Comparison of ENCODE assay signal across 8 cellular contexts in the genomic region with DNA sequence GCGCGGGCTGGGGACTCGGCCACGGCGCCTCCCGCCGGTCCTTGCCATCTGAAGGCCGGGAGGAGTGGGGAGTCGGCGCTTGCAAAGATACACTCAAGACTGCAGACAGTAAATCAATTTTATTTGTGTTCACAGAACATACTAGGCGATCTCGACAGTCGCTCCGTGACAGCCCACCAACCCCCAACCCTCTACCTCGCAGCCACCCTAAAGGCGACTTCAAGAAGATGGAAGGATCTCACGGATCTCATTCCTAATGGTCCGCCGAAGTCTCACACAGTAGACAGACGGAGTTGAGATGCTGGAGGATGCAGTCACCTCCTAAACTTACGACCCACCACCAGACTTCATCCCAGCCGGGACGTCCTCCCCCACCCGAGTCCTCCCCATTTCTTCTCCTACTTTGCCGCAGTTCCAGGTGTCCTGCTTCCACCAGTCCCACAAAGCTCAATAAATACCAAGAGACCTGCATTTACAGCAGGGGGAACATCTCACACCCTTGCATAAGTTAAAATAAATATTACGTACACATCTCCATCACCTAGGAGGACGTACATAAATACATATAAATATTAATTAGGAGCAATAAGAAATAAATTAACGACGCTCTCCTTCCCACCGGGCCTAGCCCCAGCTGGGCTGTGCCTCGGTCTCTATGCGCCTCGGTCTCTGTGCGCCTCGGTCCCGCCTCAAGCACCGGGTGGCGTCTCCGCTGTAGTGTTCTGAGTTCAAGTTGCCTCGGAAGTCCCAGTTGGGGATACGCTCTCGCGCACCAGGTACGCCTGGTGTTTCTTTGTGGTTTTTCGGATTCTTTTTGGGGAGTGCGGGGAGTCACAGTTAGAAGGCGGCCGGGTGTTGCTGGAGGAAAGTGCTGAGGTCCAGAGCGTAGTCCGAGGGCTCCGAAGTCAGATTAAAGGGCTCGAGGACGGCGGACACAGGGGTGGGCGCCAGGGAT. TPM values are rescaled to one million over a fixed set of nuclear protein-coding genes. Genes with fewer than 3 reads are reported as not detected.
DNase-seq lines count a peak whose midpoint lies in the region; ATAC-seq, FAIRE-seq and TF ChIP-seq lines count a peak whose summit lies in the region.

No MANE protein-coding gene starts in this region.

- H3K36me3 ChIP-seq in neutrophil: peaks cover 28% of the 10 kb centered on the region

- H3K4me1 ChIP-seq in neutrophil (ENCODE audit: control insufficient read depth in 1 of 2, insufficient read depth in 1 of 2, low read depth in 1 of 2, low read length in 1 of 2): peaks cover 40 to 41% of the 10 kb centered on the region in 2 experiments

- H3K27me3 Mint-ChIP-seq in activated CD8-positive, alpha-beta memory T cell treated with anti-CD3 and anti-CD28 coated beads, Interleukin-2, amount 10 ng/mL, durations not matched to agents 7 days and 5 days: no peaks in the 10 kb centered on the region

- H3K27me3 ChIP-seq in neutrophil: no peaks in the 10 kb centered on the region

- H3K4me3 Mint-ChIP-seq in activated CD8-positive, alpha-beta memory T cell treated with anti-CD3 and anti-CD28 coated beads, Interleukin-2, amount 10 ng/mL, durations not matched to agents 7 days and 5 days: peak overlapping the region; percentile 95

- FAIRE-seq in GM12892 (lab: Jason Lieb, UNC): no peak

- no peak; the same call in 1 of the 2 replicates for TF ChIP-seq POLR2A in GM12892 (IDR thresholded peaks at IDR 0.05; ENCODE audit: low read depth, low read length)

- TF ChIP-seq CTCF in neutrophil (IDR thresholded peaks at IDR 0.05): no peak

- peak overlapping the region; percentile 86 for H3K27ac Mint-ChIP-seq in activated CD8-positive, alpha-beta memory T cell treated with anti-CD3 and anti-CD28 coated beads, Interleukin-2, amount 10 ng/mL, durations not matched to agents 7 days and 5 days

- DNase-seq in activated CD8-positive, alpha-beta memory T cell treated with anti-CD3 and anti-CD28 coated beads, Interleukin-2, amount 10 ng/mL, durations not matched to agents 7 days and 5 days: peak; percentile 68
- peak; percentile 51 for DNase-seq in fibroblast of peridontal ligament (ENCODE audit: extremely low read depth)
- no peak for DNase-seq in COLO829 (ENCODE audit: low spot score)
- DNase-seq in GM12892 (ENCODE audit: insufficient read length): no peak
- no peak for DNase-seq in NCI-H2227 treated with DMSO at 0.1 percent for 48 hours (lab: John Stamatoyannopoulos, UW)

- ATAC-seq in GM18907 (IDR thresholded peaks at IDR 0.05; ENCODE audit: unreplicated experiment) (peak; percentile 9), HG03460 (IDR thresholded peaks at IDR 0.05; ENCODE audit: unreplicated experiment) (peak; percentile 21)
- peak; percentile 45 for ATAC-seq in activated CD8-positive, alpha-beta memory T cell treated with anti-CD3 and anti-CD28 coated beads, Interleukin-2, amount 10 ng/mL, durations not matched to agents 7 days and 5 days

- peak overlapping the region; percentile 92 for H3K27ac ChIP-seq in neutrophil

- peak overlapping the region; percentile 89 to 99 for H3K4me3 ChIP-seq in neutrophil (ENCODE audit: low read depth in 1 of 2, low read length in 1 of 2)

- H3K9me3 ChIP-seq in neutrophil: no peaks in the 10 kb centered on the region

- CTCF ChIA-PET in activated CD8-positive, alpha-beta memory T cell treated with anti-CD3 and anti-CD28 coated beads, Interleukin-2, amount 10 ng/mL, durations not matched to agents 7 days and 5 days (lab: Charles Lee): interaction anchor here (0.6 to 6.4 kb wide), 17 partner anchors 9 to 146 kb away, joined by 3 to 35 read pairs (median 4); no protein-coding TSS in a partner anchor

- H3K9me3 Mint-ChIP-seq in activated CD8-positive, alpha-beta memory T cell treated with anti-CD3 and anti-CD28 coated beads, Interleukin-2, amount 10 ng/mL, durations not matched to agents 7 days and 5 days (ENCODE audit: low read depth): no peaks in the 10 kb centered on the region

- H3K4me1 Mint-ChIP-seq in activated CD8-positive, alpha-beta memory T cell treated with anti-CD3 and anti-CD28 coated beads, Interleukin-2, amount 10 ng/mL, durations not matched to agents 7 days and 5 days: peaks cover 51% of the 10 kb centered on the region

- H3K36me3 Mint-ChIP-seq in activated CD8-positive, alpha-beta memory T cell treated with anti-CD3 and anti-CD28 coated beads, Interleukin-2, amount 10 ng/mL, durations not matched to agents 7 days and 5 days: peaks cover 37% of the 10 kb centered on the region

RNA-seq across cellular contexts. Expression of a gene that starts 0.9 kb away (rescaled TPM):
- total RNA-seq in activated CD8-positive, alpha-beta memory T cell treated with anti-CD3 and anti-CD28 coated beads, Interleukin-2, amount 10 ng/mL, durations not matched to agents 7 days and 5 days: 100 to 1,000 TPM; 165 to 184 TPM
- 105 TPM for polyA plus RNA-seq in GM12892 (2012; ENCODE audit: missing spikeins)

RNA-seq across cellular contexts. Expression of a gene that starts 1.0 kb away (rescaled TPM):
- total RNA-seq in activated CD8-positive, alpha-beta memory T cell treated with anti-CD3 and anti-CD28 coated beads, Interleukin-2, amount 10 ng/mL, durations not matched to agents 7 days and 5 days: 10 to 100 TPM in 1 of 2 experiments, 1 to 10 TPM in 1; 10.0 to 62.7 TPM
- 49.1 TPM for polyA plus RNA-seq in GM12892 (2012; ENCODE audit: missing spikeins)

RNA-seq across cellular contexts. Expression of a gene that starts 23.2 kb away (rescaled TPM):
- 1,000 to 10,000 TPM; 1,499 to 1,522 TPM for total RNA-seq in activated CD8-positive, alpha-beta memory T cell treated with anti-CD3 and anti-CD28 coated beads, Interleukin-2, amount 10 ng/mL, durations not matched to agents 7 days and 5 days
- polyA plus RNA-seq in GM12892 (2012; ENCODE audit: missing spikeins): 826 TPM

RNA-seq across cellular contexts. Expression of a gene that starts 26.3 kb away (rescaled TPM):
- total RNA-seq in activated CD8-positive, alpha-beta memory T cell treated with anti-CD3 and anti-CD28 coated beads, Interleukin-2, amount 10 ng/mL, durations not matched to agents 7 days and 5 days: 10 to 100 TPM; 67.4 to 83.9 TPM
- 56.4 TPM for polyA plus RNA-seq in GM12892 (2012; ENCODE audit: missing spikeins)

RNA-seq across cellular contexts. Expression of a gene that starts 52.6 kb away (rescaled TPM):
- total RNA-seq in activated CD8-positive, alpha-beta memory T cell treated with anti-CD3 and anti-CD28 coated beads, Interleukin-2, amount 10 ng/mL, durations not matched to agents 7 days and 5 days: 10 to 100 TPM; 30.2 to 36.4 TPM
- 20.7 TPM for polyA plus RNA-seq in GM12892 (2012; ENCODE audit: missing spikeins)

Comparison
In these comparisons a context has a peak if more than half of its experiments do, and no peak if none do; other contexts are left out.
1. DNase-seq: peak in activated CD8-positive, alpha-beta memory T cell treated with anti-CD3 and anti-CD28 coated beads, Interleukin-2, amount 10 ng/mL, durations not matched to agents 7 days and 5 days (single experiment) and fibroblast of peridontal ligament (single experiment); none in COLO829 (single experiment), GM12892 (single experiment) and NCI-H2227 treated with DMSO at 0.1 percent for 48 hours (single experiment).
2. Peak in every context shown above with its lines, with median percentiles within 50 percentile points of each other: ATAC-seq.